ENCODE assay signal across 23 cellular contexts in genomic region chr5:12114075-12114474, GRCh38.
"Had no signal": no experiment of that assay in that cellular context is flagged by ENCODE, and none has a peak within 500 bp of the region (broad histone marks: within the 10 kb centered on the region; RNA-seq: fewer than 3 reads in every experiment).

No MANE protein-coding gene starts in this region.

- H3K36me3 ChIP-seq: colonic mucosa, esophagus muscularis mucosa, esophagus squamous epithelium, gastrocnemius medialis, gastroesophageal sphincter, heart left ventricle, heart right ventricle had no signal

- H3K27me3 ChIP-seq: colonic mucosa, dorsolateral prefrontal cortex, esophagus muscularis mucosa, esophagus squamous epithelium, foreskin keratinocyte, gastrocnemius medialis, gastroesophageal sphincter, heart left ventricle, heart right ventricle had no signal

- H3K9me3 ChIP-seq: colonic mucosa, esophagus muscularis mucosa, esophagus squamous epithelium, gastrocnemius medialis, gastroesophageal sphincter, heart left ventricle had no signal

- DNase-seq: colonic mucosa; cortex of kidney; dermis blood vessel endothelial cell; dorsolateral prefrontal cortex; effector CD4-positive, alpha-beta T cell; effector CD8-positive, alpha-beta T cell; effector memory CD4-positive, alpha-beta T cell; effector memory CD8-positive, alpha-beta T cell; endodermal cell; erythroblast; esophagus squamous epithelium; foreskin fibroblast; foreskin keratinocyte; foreskin melanocyte; gastrocnemius medialis; glutamatergic neuron; head of caudate nucleus; heart left ventricle; heart right ventricle had no signal

- H3K27ac ChIP-seq: colonic mucosa, coronary artery, dorsolateral prefrontal cortex, epithelial cell of prostate, esophagus muscularis mucosa, esophagus squamous epithelium, foreskin keratinocyte, gastrocnemius medialis, gastroesophageal sphincter, heart left ventricle, heart right ventricle had no signal

- H3K4me3 ChIP-seq: colonic mucosa, coronary artery, dorsolateral prefrontal cortex, esophagus muscularis mucosa, esophagus squamous epithelium, gastrocnemius medialis, gastroesophageal sphincter, heart left ventricle, heart right ventricle had no signal
